In the genomic region with DNA sequence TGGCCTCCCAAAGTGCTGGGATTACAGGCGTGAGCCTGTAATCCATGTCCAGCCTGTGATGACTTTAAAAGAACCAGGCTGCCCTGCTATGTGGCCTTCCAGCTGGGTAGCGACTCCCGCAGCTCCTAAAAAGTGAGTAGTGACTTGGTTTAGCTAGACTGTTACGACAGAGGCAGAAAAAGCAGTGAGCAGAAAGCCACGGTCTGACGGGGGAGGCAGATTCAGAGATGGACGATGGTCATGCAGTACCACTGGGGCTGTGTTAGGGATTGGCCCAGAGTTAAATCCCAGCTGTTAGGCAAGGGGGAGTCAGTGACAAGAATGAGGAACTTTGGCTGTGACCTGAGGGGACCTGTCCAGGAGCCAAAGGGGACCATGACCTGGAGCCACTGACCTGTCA, we compare ENCODE assay signal across 1 cellular context.
TF ChIP-seq lines count a peak whose summit lies in the region.

No MANE protein-coding gene starts in this region.

TF ChIP-seq in HepG2, 621 proteins besides CTCF, POLR2A, EP300 and RAD21:
- TF ChIP-seq MNT (IDR thresholded peaks at IDR 0.05) (no peak), ZSCAN22 (CRISPR knock-in tag; IDR thresholded peaks at IDR 0.05) (peak; percentile 93), ZBTB49 (CRISPR knock-in tag; IDR thresholded peaks at IDR 0.05; ENCODE audit: borderline replicate concordance) (no peak), SOX13 (IDR thresholded peaks at IDR 0.05) (no peak), SOX13 (CRISPR knock-in tag; conservative IDR thresholded peaks at IDR 0.05 in 1 of 2, IDR thresholded peaks at IDR 0.05 in 1 of 2) (no peak), KLF11 (CRISPR knock-in tag; IDR thresholded peaks at IDR 0.05) (no peak), RELA (CRISPR knock-in tag; IDR thresholded peaks at IDR 0.05) (no peak)
